Comparison of ENCODE assay signal across 8 cellular contexts in genomic region chr7:7181519-7182155, GRCh38. TPM values are rescaled to one million over a fixed set of nuclear protein-coding genes. Genes with fewer than 3 reads are reported as not detected.
DNase-seq lines count a peak whose midpoint lies in the region; ATAC-seq and TF ChIP-seq lines count a peak whose summit lies in the region.

No MANE protein-coding gene starts in this region.

- peak overlapping the region; percentile 76 for H3K4me3 Mint-ChIP-seq in activated CD4-positive, alpha-beta T cell treated with anti-CD3 and anti-CD28 coated beads, Interleukin-2, amount 10 ng/mL, durations not matched to agents 7 days and 5 days
- peak overlapping the region; percentile 82 for H3K4me3 Mint-ChIP-seq in endodermal cell

- H3K27me3 ChIP-seq in A673 (replicated peaks; ENCODE audit: insufficient read depth, low read depth, low read length, poor library complexity) (no peaks in the 10 kb centered on the region), endodermal cell (ENCODE audit: control insufficient read depth, insufficient read depth, low read length, poor library complexity, severe bottlenecking) (no peaks in the 10 kb centered on the region), mononuclear cell (ENCODE audit: insufficient read depth, low read length) (no peaks in the 10 kb centered on the region), subcutaneous abdominal adipose tissue (ENCODE audit: control insufficient read depth in 5 of 5, insufficient read depth in 4 of 5, low read length in 5 of 5) (no peaks in the 10 kb centered on the region)

- H3K4me1 ChIP-seq in A673 (ENCODE audit: insufficient read depth, low read length, poor library complexity, severe bottlenecking): peaks cover 3% of the 10 kb centered on the region
- peaks cover 1% of the 10 kb centered on the region for H3K4me1 ChIP-seq in endodermal cell (ENCODE audit: control insufficient read depth, insufficient read depth, low read length)
- H3K4me1 ChIP-seq in mononuclear cell (ENCODE audit: insufficient read depth, low read length): peaks cover 39% of the 10 kb centered on the region
- peaks cover 2 to 39% (median 30%) of the 10 kb centered on the region in 5 donors for H3K4me1 ChIP-seq in subcutaneous abdominal adipose tissue (ENCODE audit: control insufficient read depth in 5 of 5, insufficient read depth in 5 of 5, low read length in 5 of 5)

- H3K4me3 ChIP-seq in A673 (ENCODE audit: low read depth, low read length, poor library complexity, severe bottlenecking): peak overlapping the region; percentile 85
- H3K4me3 ChIP-seq in endodermal cell (ENCODE audit: low read length): peak overlapping the region; percentile 98
- peak overlapping the region; percentile 53 for H3K4me3 ChIP-seq in mononuclear cell (ENCODE audit: low read length)
- peak overlapping the region; percentile 77 to 98 (median 89) for H3K4me3 ChIP-seq in subcutaneous abdominal adipose tissue (ENCODE audit: low read depth in 1 of 5, low read length in 5 of 5)

- no peaks in the 10 kb centered on the region for H3K27me3 Mint-ChIP-seq in activated CD4-positive, alpha-beta T cell treated with anti-CD3 and anti-CD28 coated beads, Interleukin-2, amount 10 ng/mL, durations not matched to agents 7 days and 5 days
- H3K27me3 Mint-ChIP-seq in endodermal cell (ENCODE audit: insufficient read depth): no peaks in the 10 kb centered on the region

- intact Hi-C loops in A673 (cut with micrococcal nuclease; ENCODE audit: unreplicated experiment): loop anchor here (10.0 kb wide), 1 partner anchor 217 kb away; no protein-coding TSS in a partner anchor

- TF ChIP-seq CTCF in A673 (conservative IDR thresholded peaks at IDR 0.05; ENCODE audit: low read depth, low read length) (no peak), endodermal cell (conservative IDR thresholded peaks at IDR 0.05) (no peak)

- peak overlapping the region; percentile 85 for H3K9ac ChIP-seq in endodermal cell (ENCODE audit: extremely low read depth, low read length, poor library complexity, severe bottlenecking)
- peak overlapping the region; percentile 73 to 91 (median 78) for H3K9ac ChIP-seq in subcutaneous abdominal adipose tissue (ENCODE audit: low read length in 5 of 5)

- peak; percentile 52 for ATAC-seq in GM18511 (IDR thresholded peaks at IDR 0.05; ENCODE audit: unreplicated experiment)
- peak; percentile 39 for ATAC-seq in HG02981 (IDR thresholded peaks at IDR 0.05; ENCODE audit: unreplicated experiment)

- no peaks in the 10 kb centered on the region for H3K9me3 Mint-ChIP-seq in activated CD4-positive, alpha-beta T cell treated with anti-CD3 and anti-CD28 coated beads, Interleukin-2, amount 10 ng/mL, durations not matched to agents 7 days and 5 days
- H3K9me3 Mint-ChIP-seq in endodermal cell: no peaks in the 10 kb centered on the region

- H3K27ac ChIP-seq in A673 (ENCODE audit: low read depth, low read length, poor library complexity, severe bottlenecking) (peak overlapping the region; percentile 62), endodermal cell (ENCODE audit: low read depth, low read length) (peak overlapping the region; percentile 84), subcutaneous abdominal adipose tissue (ENCODE audit: low read depth, low read length) (peak overlapping the region; percentile 93)

- TSS peak; percentile 90 for BruUV-seq in A673 (replicated peaks; lab: Mats Ljungman, UMichigan)

- WGBS in endodermal cell (ENCODE audit: insufficient coverage in 1 of 2, insufficient read length in 1 of 2), 2 experiments: 10 to 14% methylated on average over 2 to 12 of the region's 12 CpGs

- no peaks in the 10 kb centered on the region for H3K9me3 ChIP-seq in A673 (ENCODE audit: low read depth, low read length, poor library complexity, severe bottlenecking)
- H3K9me3 ChIP-seq in endodermal cell (ENCODE audit: control insufficient read depth, low read length): no peaks in the 10 kb centered on the region
- no peaks in the 10 kb centered on the region for H3K9me3 ChIP-seq in mononuclear cell (ENCODE audit: low read depth, low read length)
- H3K9me3 ChIP-seq in subcutaneous abdominal adipose tissue (ENCODE audit: control insufficient read depth in 5 of 5, low read length in 5 of 5): no peaks in the 10 kb centered on the region

- peaks cover 36% of the 10 kb centered on the region for H3K36me3 Mint-ChIP-seq in activated CD4-positive, alpha-beta T cell treated with anti-CD3 and anti-CD28 coated beads, Interleukin-2, amount 10 ng/mL, durations not matched to agents 7 days and 5 days (ENCODE audit: low read depth)
- H3K36me3 Mint-ChIP-seq in endodermal cell (ENCODE audit: low read depth): no peaks in the 10 kb centered on the region

- POLR2A ChIA-PET in A673 (lab: Charles Lee; ENCODE audit: low non-redundant PET): no interaction called here
- POLR2A ChIA-PET in activated CD4-positive, alpha-beta T cell treated with anti-CD3 and anti-CD28 coated beads, Interleukin-2, amount 10 ng/mL, durations not matched to agents 7 days and 5 days (lab: Charles Lee): interaction anchor here (0.7 kb wide), 1 partner anchor 78 kb away, joined by 5 read pairs; no protein-coding TSS in a partner anchor

- DNase-seq in A673 (ENCODE audit: low spot score) (no peak), NCI-H2196 (lab: John Stamatoyannopoulos, UW; ENCODE audit: unreplicated experiment) (peak; percentile 61), endodermal cell (peak; percentile 72)
- peak; percentile 64 for DNase-seq in activated CD4-positive, alpha-beta T cell treated with anti-CD3 and anti-CD28 coated beads, Interleukin-2, amount 10 ng/mL, durations not matched to agents 7 days and 5 days

- H3K36me3 ChIP-seq in A673 (ENCODE audit: insufficient read depth, low read length, poor library complexity, severe bottlenecking) (no peaks in the 10 kb centered on the region), endodermal cell (ENCODE audit: control insufficient read depth, insufficient read depth, low read length) (peaks cover 23% of the 10 kb centered on the region), subcutaneous abdominal adipose tissue (ENCODE audit: control insufficient read depth in 5 of 5, insufficient read depth in 5 of 5, low read length in 5 of 5) (peaks cover 0 to 2% (median 0%) of the 10 kb centered on the region in 5 donors)

- peaks cover 15% of the 10 kb centered on the region for H3K4me1 Mint-ChIP-seq in activated CD4-positive, alpha-beta T cell treated with anti-CD3 and anti-CD28 coated beads, Interleukin-2, amount 10 ng/mL, durations not matched to agents 7 days and 5 days
- peaks cover 32% of the 10 kb centered on the region for H3K4me1 Mint-ChIP-seq in endodermal cell

- CTCF ChIA-PET in A673 (lab: Charles Lee): no interaction called here
- CTCF ChIA-PET in activated CD4-positive, alpha-beta T cell treated with anti-CD3 and anti-CD28 coated beads, Interleukin-2, amount 10 ng/mL, durations not matched to agents 7 days and 5 days (lab: Charles Lee): interaction anchor here (0.7 to 1.5 kb wide), 7 partner anchors 8 to 459 kb away, joined by 3 to 7 read pairs (median 3); partner anchors contain the start of gene UMAD1

- H3K27ac Mint-ChIP-seq in activated CD4-positive, alpha-beta T cell treated with anti-CD3 and anti-CD28 coated beads, Interleukin-2, amount 10 ng/mL, durations not matched to agents 7 days and 5 days: peak overlapping the region; percentile 96
- peak overlapping the region; percentile 93 for H3K27ac Mint-ChIP-seq in endodermal cell

RNA-seq across cellular contexts. Expression of gene C1GALT1, which starts 0.7 kb away (rescaled TPM):
- total RNA-seq in A673 (2021): 14.9 and 15.6 TPM in 2 replicates
- total RNA-seq in activated CD4-positive, alpha-beta T cell treated with anti-CD3 and anti-CD28 coated beads, Interleukin-2, amount 10 ng/mL, durations not matched to agents 7 days and 5 days: 10 to 100 TPM; 58.2 to 61.4 TPM
- total RNA-seq in endodermal cell: 100 to 1,000 TPM in 1 of 2 donors, 10 to 100 TPM in 1; 65.7 to 132 TPM
- polyA plus RNA-seq in endodermal cell (2013, experiment 1 of 2): 38.2 TPM
- polyA plus RNA-seq in endodermal cell (2013, experiment 2 of 2): 48.4 TPM
- 81.2 TPM for total RNA-seq in mononuclear cell
